In the genomic region with DNA sequence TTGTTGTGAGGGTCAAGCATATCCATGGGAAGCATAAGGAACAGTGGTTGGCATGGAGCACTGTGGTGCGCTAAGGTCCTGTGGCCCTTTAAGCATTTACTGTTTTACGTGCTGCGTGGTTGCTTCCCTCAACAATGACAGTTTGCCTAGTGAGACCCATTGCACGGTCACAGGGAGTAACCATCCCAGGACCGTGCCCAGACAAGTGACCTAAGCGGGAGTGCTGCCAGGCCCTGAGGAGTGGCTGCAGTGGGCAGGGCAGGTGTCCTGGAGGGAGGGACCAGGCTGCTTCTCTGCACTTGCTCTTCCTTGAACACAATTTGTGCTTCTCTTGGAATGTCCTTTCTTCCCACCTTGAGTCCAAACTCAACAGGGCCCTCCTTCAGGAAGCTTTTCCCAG, we compare ENCODE assay signal across 19 cellular contexts.
DNase-seq lines count a peak whose midpoint lies in the region; ATAC-seq and TF ChIP-seq lines count a peak whose summit lies in the region.
"Had no signal": no experiment of that assay in that cellular context is flagged by ENCODE, and none has a peak within 500 bp of the region (broad histone marks: within the 10 kb centered on the region; RNA-seq: fewer than 3 reads in every experiment).

No MANE protein-coding gene starts in this region.

- no peak overlapping the region for H2AK5ac ChIP-seq in neuronal stem cell (ENCODE audit: low read depth, low read length)

- 100% methylated on average over 1 to 3 of the region's 6 CpGs for WGBS in gastroesophageal sphincter (ENCODE audit: low coverage in 1 of 2), 2 donors
- no CpG with 5 or more reads among the region's 6 CpGs for WGBS in neuronal stem cell (ENCODE audit: extremely low coverage in 2 of 2, insufficient read length in 2 of 2, insufficient replicate concordance in 1 of 2), 2 donors

- peaks cover 8 to 75% (median 36%) of the 10 kb centered on the region in 3 donors for H3K4me1 ChIP-seq in gastroesophageal sphincter
- peaks cover 4 to 7% of the 10 kb centered on the region in 2 donors for H3K4me1 ChIP-seq in neuronal stem cell (ENCODE audit: control insufficient read depth in 2 of 2, insufficient read depth in 1 of 2, low read depth in 1 of 2, low read length in 2 of 2)

- H3K18ac ChIP-seq in neuronal stem cell (ENCODE audit: low read length) = peak overlapping the region; percentile 45

- no peak for ATAC-seq in gastroesophageal sphincter
- ATAC-seq in HG02678 (IDR thresholded peaks at IDR 0.05; ENCODE audit: unreplicated experiment) = no peak
- no peak for ATAC-seq in HG02970 (IDR thresholded peaks at IDR 0.05; ENCODE audit: low FRiP score, unreplicated experiment)

- no peak overlapping the region for H4K8ac ChIP-seq in neuronal stem cell (ENCODE audit: low read depth, low read length)

- no peak overlapping the region for H3K14ac ChIP-seq in neuronal stem cell (ENCODE audit: low read length)

- H3K4me3 ChIP-seq in gastroesophageal sphincter (no peak overlapping the region), neuronal stem cell (ENCODE audit: low read length in 2 of 2) (no peak overlapping the region)
- H3K4me3 ChIP-seq: coronary artery, smooth muscle cell had no signal

- H3K9me3 ChIP-seq in gastroesophageal sphincter (no peaks in the 10 kb centered on the region), neuronal stem cell (replicated peaks in 1 of 2; ENCODE audit: control insufficient read depth in 2 of 2, insufficient read depth in 1 of 2, low read depth in 1 of 2, low read length in 2 of 2) (no peaks in the 10 kb centered on the region)

- peak overlapping the region; percentile 79 for H3K27ac Mint-ChIP-seq in activated naive CD8-positive, alpha-beta T cell
- H3K27ac Mint-ChIP-seq in activated naive CD8-positive, alpha-beta T cell treated with anti-CD3 and anti-CD28 coated beads for 36 hours = no peak overlapping the region
- H3K27ac Mint-ChIP-seq: H9 had no signal

- H2BK12ac ChIP-seq in neuronal stem cell (ENCODE audit: low read length) = no peak overlapping the region

- peak overlapping the region; percentile 48 for H3K23ac ChIP-seq in neuronal stem cell (ENCODE audit: low read depth, low read length, poor library complexity)

- H3K9me3 Mint-ChIP-seq in activated naive CD8-positive, alpha-beta T cell (ENCODE audit: low read depth) = no peaks in the 10 kb centered on the region
- no peaks in the 10 kb centered on the region for H3K9me3 Mint-ChIP-seq in activated naive CD8-positive, alpha-beta T cell treated with anti-CD3 and anti-CD28 coated beads for 36 hours
- H3K9me3 Mint-ChIP-seq: H9 had no signal

- TF ChIP-seq POLR2A in gastroesophageal sphincter (IDR thresholded peaks at IDR 0.05) = no peak

- H3K36me3 Mint-ChIP-seq in activated naive CD8-positive, alpha-beta T cell = peaks cover 16% of the 10 kb centered on the region
- peaks cover 64% of the 10 kb centered on the region for H3K36me3 Mint-ChIP-seq in activated naive CD8-positive, alpha-beta T cell treated with anti-CD3 and anti-CD28 coated beads for 36 hours

- peaks cover 56% of the 10 kb centered on the region for H3K4me1 Mint-ChIP-seq in activated naive CD8-positive, alpha-beta T cell (ENCODE audit: low read depth)
- H3K4me1 Mint-ChIP-seq in activated naive CD8-positive, alpha-beta T cell treated with anti-CD3 and anti-CD28 coated beads for 36 hours = peaks cover 64% of the 10 kb centered on the region

- no peak overlapping the region for H2BK120ac ChIP-seq in neuronal stem cell (ENCODE audit: low read depth, low read length)

- peak overlapping the region; percentile 2 for H3K4me3 Mint-ChIP-seq in activated naive CD8-positive, alpha-beta T cell
- no peak overlapping the region for H3K4me3 Mint-ChIP-seq in activated naive CD8-positive, alpha-beta T cell treated with anti-CD3 and anti-CD28 coated beads for 36 hours
- H3K4me3 Mint-ChIP-seq: H9 had no signal

- peak overlapping the region; percentile 15 for H3K9ac ChIP-seq in neuronal stem cell (ENCODE audit: low read depth, low read length, poor library complexity)

- H2BK5ac ChIP-seq in neuronal stem cell (ENCODE audit: low read length) = no peak overlapping the region

- TF ChIP-seq EP300 in gastroesophageal sphincter (IDR thresholded peaks at IDR 0.05) = no peak

- no peak overlapping the region for H3K4me2 ChIP-seq in neuronal stem cell (ENCODE audit: insufficient read depth, low read length, poor library complexity, severe bottlenecking)
- H3K4me2 ChIP-seq: smooth muscle cell had no signal

- DNase-seq in activated naive CD8-positive, alpha-beta T cell treated with anti-CD3 and anti-CD28 coated beads for 36 hours = no peak
- no peak for DNase-seq in neuronal stem cell (ENCODE audit: low spot score)
- peak; percentile 73 for DNase-seq in ureter (ENCODE audit: low spot score)
- DNase-seq in NCI-H1105 treated with DMSO at 0.1 percent for 48 hours (lab: John Stamatoyannopoulos, UW) = no peak
- DNase-seq: activated CD4-positive, alpha-beta T cell treated with anti-CD3 and anti-CD28 coated beads for 4 hours; activated CD8-positive, alpha-beta memory T cell treated with anti-CD3 and anti-CD28 coated beads, Interleukin-2, amount 50 U/mL, for 4 hours; activated gamma-delta T cell; anterior cingulate cortex; erythroblast; H9; kidney; NCI-H1417 treated with DMSO at 0.1 percent for 48 hours; NCI-H82 had no signal

- H2AFZ ChIP-seq in neuronal stem cell (ENCODE audit: low read length) = no peak overlapping the region

- H3K36me3 ChIP-seq in gastroesophageal sphincter (peaks cover 0 to 47% of the 10 kb centered on the region in 2 donors), neuronal stem cell (replicated peaks in 1 of 2; ENCODE audit: control insufficient read depth in 2 of 2, insufficient read depth in 2 of 2, low read length in 2 of 2) (peaks cover 0 to 8% of the 10 kb centered on the region in 2 donors)

- no peak overlapping the region for H3K4ac ChIP-seq in neuronal stem cell (ENCODE audit: low read length)

- H4K91ac ChIP-seq in neuronal stem cell (ENCODE audit: low read depth, low read length, poor library complexity) = no peak overlapping the region

- no peaks in the 10 kb centered on the region for H3K79me1 ChIP-seq in neuronal stem cell (ENCODE audit: low read depth, low read length)

- H3K27me3 ChIP-seq in gastroesophageal sphincter = no peaks in the 10 kb centered on the region
- H3K27me3 ChIP-seq in neuronal stem cell (ENCODE audit: control insufficient read depth in 3 of 3, insufficient read depth in 3 of 3, low read depth in 1 of 3, low read length in 3 of 3) = no peaks in the 10 kb centered on the region

- TF ChIP-seq CTCF in gastroesophageal sphincter (IDR thresholded peaks at IDR 0.05) = no peak

- H3K27ac ChIP-seq in gastroesophageal sphincter = peak overlapping the region; percentile 73 to 84 (median 77)
- H3K27ac ChIP-seq in neuronal stem cell (replicated peaks; ENCODE audit: low read length) = no peak overlapping the region

- H2BK15ac ChIP-seq in neuronal stem cell (ENCODE audit: low read length) = no peak overlapping the region

- no peaks in the 10 kb centered on the region for H3K27me3 Mint-ChIP-seq in activated naive CD8-positive, alpha-beta T cell
- H3K27me3 Mint-ChIP-seq in activated naive CD8-positive, alpha-beta T cell treated with anti-CD3 and anti-CD28 coated beads for 36 hours = no peaks in the 10 kb centered on the region
